8 cellular contexts compared by ENCODE assay signal in genomic region chr20:62702886-62703852, GRCh38. TPM values are rescaled to one million over a fixed set of nuclear protein-coding genes. Genes with fewer than 3 reads are reported as not detected.
A peak's percentile ranks its signal among the peaks of the same experiment; 100 is the strongest.
DNase-seq lines count a peak whose midpoint lies in the region; ATAC-seq lines count a peak whose summit lies in the region.

No MANE protein-coding gene starts in this region.

- H3K27ac Mint-ChIP-seq in T-helper 2 cell treated with Interferon-gamma antibody and Interleukin-4, amounts not matched to agents 5 μg/mL and 100 μg/mL, for 36 hours, result peak overlapping the region; percentile 60

- ATAC-seq in HG03460 (IDR thresholded peaks at IDR 0.05; ENCODE audit: unreplicated experiment), result no peak

- peaks cover 6% of the 10 kb centered on the region for H3K4me1 Mint-ChIP-seq in T-helper 2 cell treated with Interferon-gamma antibody and Interleukin-4, amounts not matched to agents 5 μg/mL and 100 μg/mL, for 36 hours (ENCODE audit: low read depth)

- H3K4me3 Mint-ChIP-seq in T-helper 2 cell treated with Interferon-gamma antibody and Interleukin-4, amounts not matched to agents 5 μg/mL and 100 μg/mL, for 36 hours, result peak overlapping the region; percentile 63

- peaks cover 33% of the 10 kb centered on the region for H3K27me3 Mint-ChIP-seq in T-helper 2 cell treated with Interferon-gamma antibody and Interleukin-4, amounts not matched to agents 5 μg/mL and 100 μg/mL, for 36 hours (ENCODE audit: low read depth)

- H3K36me3 Mint-ChIP-seq in T-helper 2 cell treated with Interferon-gamma antibody and Interleukin-4, amounts not matched to agents 5 μg/mL and 100 μg/mL, for 36 hours (ENCODE audit: low read depth), result no peaks in the 10 kb centered on the region

- no peaks in the 10 kb centered on the region for H3K9me3 Mint-ChIP-seq in T-helper 2 cell treated with Interferon-gamma antibody and Interleukin-4, amounts not matched to agents 5 μg/mL and 100 μg/mL, for 36 hours

- DNase-seq in AG20443 (ENCODE audit: low spot score), result peak; percentile 91
- peak; percentile 100 for DNase-seq in HPDE6-E6E7 (ENCODE audit: extremely low spot score)
- DNase-seq in T-helper 2 cell treated with Interferon-gamma antibody and Interleukin-4, amounts not matched to agents 5 μg/mL and 100 μg/mL, for 36 hours (ENCODE audit: low spot score), result peak; percentile 34
- peak; percentile 85 for DNase-seq in glomerular endothelial cell (ENCODE audit: extremely low read depth, low read depth, low spot score)
- DNase-seq in NCI-H2227 (lab: John Stamatoyannopoulos, UW; ENCODE audit: unreplicated experiment), result no peak
- DNase-seq in GF-D8 (lab: John Stamatoyannopoulos, UW), result no peak
- no peak for DNase-seq in HuH-7.5 (ENCODE audit: low spot score)

RNA-seq across cellular contexts. Expression of gene NTSR1, which starts 5.5 kb away (rescaled TPM):
- 0.23 and 7.8 TPM in 2 replicates for total RNA-seq in glomerular endothelial cell

Comparison
In these comparisons a context has a peak if more than half of its experiments do, and no peak if none do; other contexts are left out.
1. DNase-seq: peak in AG20443 (single experiment), HPDE6-E6E7 (single experiment), T-helper 2 cell treated with Interferon-gamma antibody and Interleukin-4, amounts not matched to agents 5 μg/mL and 100 μg/mL, for 36 hours (single experiment) and glomerular endothelial cell (single experiment); none in NCI-H2227 (single experiment), GF-D8 (single experiment) and HuH-7.5 (single experiment).